In the genomic region with DNA sequence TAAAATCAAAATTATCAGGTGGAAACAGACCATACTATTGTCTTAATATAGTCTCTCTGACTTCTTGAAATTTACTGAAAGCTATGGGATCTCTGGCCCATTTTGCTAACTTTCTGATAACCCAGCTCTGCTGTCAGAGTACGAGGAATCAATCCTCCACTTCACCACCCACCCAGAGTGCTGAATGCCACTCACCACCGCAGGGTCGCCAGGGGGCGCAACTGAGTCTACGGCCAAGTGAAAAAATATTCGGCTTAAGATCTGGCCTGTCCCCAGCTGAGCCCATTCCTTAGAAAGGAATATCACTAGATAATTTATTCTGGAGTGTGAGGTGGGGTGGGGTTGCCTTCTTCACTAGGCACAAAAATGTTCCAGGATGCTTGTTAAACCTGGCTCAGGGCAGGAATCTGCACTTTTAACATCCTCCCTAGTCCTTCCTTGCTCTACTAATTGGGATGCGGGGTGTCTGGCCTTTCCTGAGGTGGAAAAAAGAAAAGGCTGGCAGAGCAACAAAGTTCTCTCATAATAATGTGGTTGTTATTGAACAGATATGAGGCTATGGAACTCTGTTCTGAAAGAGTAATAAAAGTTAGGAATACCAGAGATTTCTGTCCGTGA, we compare ENCODE assay signal across 7 cellular contexts.
DNase-seq lines count a peak whose midpoint lies in the region; ATAC-seq and TF ChIP-seq lines count a peak whose summit lies in the region.

No MANE protein-coding gene starts in this region.

- no peaks in the 10 kb centered on the region for H3K9me3 ChIP-seq in right lobe of liver

- H3K4me3 ChIP-seq in astrocyte of the spinal cord (ENCODE audit: low read depth, low read length) (no peak overlapping the region), right lobe of liver (no peak overlapping the region)

- intact Hi-C loops in right lobe of liver (cut with DNase I) = no loop called here

- TF ChIP-seq POLR2A in right lobe of liver (IDR thresholded peaks at IDR 0.05) = no peak

- ATAC-seq in GM21367 (IDR thresholded peaks at IDR 0.05; ENCODE audit: unreplicated experiment) = peak; percentile 87
- no peak for ATAC-seq in right lobe of liver

- peak; percentile 85 for TF ChIP-seq CTCF in astrocyte of the spinal cord (IDR thresholded peaks at IDR 0.05; ENCODE audit: low read depth, low read length)
- TF ChIP-seq CTCF in right lobe of liver (IDR thresholded peaks at IDR 0.05) = peak; percentile 10 to 52 (median 40)

- H3K4me1 ChIP-seq in right lobe of liver = no peaks in the 10 kb centered on the region

- no peaks in the 10 kb centered on the region for H3K27me3 ChIP-seq in right lobe of liver

- in situ Hi-C loops in KBM-7 (cut with MboI; ENCODE audit: low pct_unique_long_range_greater_than_20kb, low sequenced_read_pairs) (no loop called here), astrocyte of the spinal cord (cut with HindIII; ENCODE audit: low sequenced_read_pairs) (no loop called here)

- no peaks in the 10 kb centered on the region for H3K36me3 ChIP-seq in right lobe of liver

- no peak overlapping the region for H3K27ac ChIP-seq in right lobe of liver

- DNase-seq in GM03348 (ENCODE audit: low spot score) (peak; percentile 68), KBM-7 (peak; percentile 57), astrocyte of the spinal cord (ENCODE audit: low read depth, low spot score) (no peak), right lobe of liver (peak in 1 of 3 donors; percentile 44), HPDE6-E6E7 (ENCODE audit: extremely low spot score) (no peak), NCI-H1092 treated with DMSO at 0.1 percent for 48 hours (lab: John Stamatoyannopoulos, UW) (no peak)

- WGBS in right lobe of liver (ENCODE audit: insufficient coverage, low coverage, low lambda C conversion rate, missing lambda C conversion rate) = 39% methylated on average over 8 of the region's 8 CpGs

Comparison
In these comparisons a context has a peak if more than half of its experiments do, and no peak if none do; other contexts are left out.
1. DNase-seq: peak in GM03348 (single experiment) and KBM-7 (single experiment); none in astrocyte of the spinal cord (single experiment), HPDE6-E6E7 (single experiment) and NCI-H1092 treated with DMSO at 0.1 percent for 48 hours (single experiment).